ENCODE assay signal across 8 cellular contexts in the genomic region with DNA sequence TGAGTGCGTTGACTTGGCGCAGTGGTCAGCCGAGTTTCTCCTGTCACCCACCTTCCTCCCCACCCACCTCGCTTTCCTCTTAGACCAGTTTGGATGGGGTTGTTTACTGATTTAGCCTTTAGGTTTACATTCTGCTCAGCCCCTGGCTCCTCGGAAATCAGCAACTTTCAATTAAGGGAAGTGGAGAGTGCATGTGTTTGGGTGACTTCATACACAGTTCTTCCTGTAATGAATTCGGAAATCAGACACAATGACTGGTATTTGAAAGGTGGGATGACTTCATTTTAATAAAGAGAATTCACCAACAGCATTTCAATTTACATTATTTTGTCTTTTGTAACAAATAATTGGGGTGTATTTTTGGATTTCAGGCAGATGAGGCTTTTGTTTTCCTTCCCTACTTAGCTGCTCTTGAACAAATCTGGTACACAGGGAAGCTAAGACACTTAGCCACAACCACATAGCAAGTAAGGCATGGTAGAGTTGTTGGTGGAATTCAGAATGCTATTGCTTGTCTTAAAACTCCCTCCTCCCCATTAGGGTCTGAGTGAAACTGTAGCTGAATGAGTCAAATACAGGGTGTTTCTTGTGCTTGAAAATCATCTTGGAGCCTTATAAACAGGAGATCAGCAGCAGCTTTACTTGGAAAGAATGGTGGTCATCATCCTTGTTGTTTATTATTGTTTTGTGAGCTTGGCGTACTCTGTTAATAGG. TPM values are rescaled to one million over a fixed set of nuclear protein-coding genes. Genes with fewer than 3 reads are reported as not detected.
A peak's percentile ranks its signal among the peaks of the same experiment; 100 is the strongest.
DNase-seq lines count a peak whose midpoint lies in the region; TF ChIP-seq lines count a peak whose summit lies in the region.

No MANE protein-coding gene starts in this region.

- H3K27me3 Mint-ChIP-seq in activated naive CD4-positive, alpha-beta T cell treated with anti-CD3 and anti-CD28 coated beads, Interleukin-2, amount 50 U/mL, for 24 hours = no peaks in the 10 kb centered on the region

- H3F3A ChIP-seq in Loucy (ENCODE audit: low read depth) = peaks cover 3% of the 10 kb centered on the region; the same call in 1 of the 2 replicates

- no peaks in the 10 kb centered on the region for H3K9me3 Mint-ChIP-seq in activated naive CD4-positive, alpha-beta T cell treated with anti-CD3 and anti-CD28 coated beads, Interleukin-2, amount 50 U/mL, for 24 hours

- peak overlapping the region; percentile 89 for H2AFZ ChIP-seq in Loucy (ENCODE audit: low read length)

- no peak for DNase-seq in activated naive CD4-positive, alpha-beta T cell treated with Interleukin-2 at 50 U/mL for 16 hours
- DNase-seq in amniotic epithelial cell (ENCODE audit: low read depth) (peak; percentile 84), iPS DF 6.9 (ENCODE audit: low read depth, low spot score) (no peak), NCI-H2171 treated with DMSO at 0.1 percent for 48 hours (lab: John Stamatoyannopoulos, UW) (no peak), activated gamma-delta T cell (lab: John Stamatoyannopoulos, UW) (no peak)

- no peaks in the 10 kb centered on the region for H3K9me3 ChIP-seq in Loucy (ENCODE audit: insufficient read depth, low read depth, low read length)
- H3K9me3 ChIP-seq in iPS DF 6.9 (ENCODE audit: control insufficient read depth, insufficient read depth, low read length) = no peaks in the 10 kb centered on the region
- no peaks in the 10 kb centered on the region for H3K9me3 ChIP-seq in skeletal muscle tissue (ENCODE audit: control insufficient read depth in 3 of 3, low read length in 3 of 3)

- H3K9me2 ChIP-seq in Loucy (replicated peaks; ENCODE audit: low read depth, low read length) = no peaks in the 10 kb centered on the region

- H3K36me3 Mint-ChIP-seq in activated naive CD4-positive, alpha-beta T cell treated with anti-CD3 and anti-CD28 coated beads, Interleukin-2, amount 50 U/mL, for 24 hours = peaks cover 5% of the 10 kb centered on the region

- H3K4me3 ChIP-seq in Loucy (ENCODE audit: low read length, poor library complexity, severe bottlenecking) (peak overlapping the region; percentile 95), iPS DF 6.9 (ENCODE audit: low read length) (peak overlapping the region; percentile 86), skeletal muscle tissue (ENCODE audit: low read length in 3 of 3) (peak overlapping the region; percentile 87 to 97 (median 96))

- H3K27me3 ChIP-seq in Loucy (ENCODE audit: insufficient read depth, low read length, poor library complexity, severe bottlenecking) (no peaks in the 10 kb centered on the region), iPS DF 6.9 (ENCODE audit: control insufficient read depth, insufficient read depth, low read length) (no peaks in the 10 kb centered on the region), skeletal muscle tissue (ENCODE audit: control insufficient read depth in 3 of 3, insufficient read depth in 3 of 3, low read length in 3 of 3) (no peaks in the 10 kb centered on the region)

- peak overlapping the region; percentile 86 for H3K4me2 ChIP-seq in Loucy (ENCODE audit: low read depth, low read length, poor library complexity, severe bottlenecking)

- H3K27ac Mint-ChIP-seq in activated naive CD4-positive, alpha-beta T cell treated with anti-CD3 and anti-CD28 coated beads, Interleukin-2, amount 50 U/mL, for 24 hours = peak overlapping the region; percentile 98

- H3K4me1 Mint-ChIP-seq in activated naive CD4-positive, alpha-beta T cell treated with anti-CD3 and anti-CD28 coated beads, Interleukin-2, amount 50 U/mL, for 24 hours = peaks cover 39% of the 10 kb centered on the region

- WGBS in iPS DF 6.9 (ENCODE audit: insufficient coverage, insufficient read length) = no CpG with 5 or more reads among the region's 7 CpGs

- H3K27ac ChIP-seq in iPS DF 6.9 (ENCODE audit: low read length) (no peak overlapping the region), skeletal muscle tissue (ENCODE audit: low read depth, low read length) (peak overlapping the region; percentile 97)

- H3K9ac ChIP-seq in Loucy (ENCODE audit: low read depth, low read length, poor library complexity, severe bottlenecking) (peak overlapping the region; percentile 86), skeletal muscle tissue (ENCODE audit: low read depth in 1 of 3, low read length in 3 of 3) (peak overlapping the region; percentile 95 to 99 (median 96))

- H3K79me2 ChIP-seq in Loucy (ENCODE audit: insufficient read depth, low read length) = peaks cover 44% of the 10 kb centered on the region

- H4K20me1 ChIP-seq in Loucy (ENCODE audit: insufficient read depth, low read length, poor library complexity, severe bottlenecking) = peaks cover 14% of the 10 kb centered on the region

- TF ChIP-seq CTCF in Loucy (conservative IDR thresholded peaks at IDR 0.05; ENCODE audit: low read length) = no peak

- H3K4me1 ChIP-seq in Loucy (ENCODE audit: insufficient read depth, low read length, poor library complexity, severe bottlenecking) (peaks cover 27% of the 10 kb centered on the region), iPS DF 6.9 (ENCODE audit: control insufficient read depth, insufficient read depth, low read length) (no peaks in the 10 kb centered on the region), skeletal muscle tissue (ENCODE audit: control insufficient read depth in 3 of 3, insufficient read depth in 3 of 3, low read length in 3 of 3) (peaks cover 10 to 15% (median 13%) of the 10 kb centered on the region in 3 donors)

- H3K4me3 Mint-ChIP-seq in activated naive CD4-positive, alpha-beta T cell treated with anti-CD3 and anti-CD28 coated beads, Interleukin-2, amount 50 U/mL, for 24 hours = peak overlapping the region; percentile 93

- H3K36me3 ChIP-seq in Loucy (ENCODE audit: insufficient read depth, low read length) = no peaks in the 10 kb centered on the region
- H3K36me3 ChIP-seq in iPS DF 6.9 (ENCODE audit: control insufficient read depth, insufficient read depth, low read length) = no peaks in the 10 kb centered on the region; the same call in 1 of the 2 replicates
- H3K36me3 ChIP-seq in skeletal muscle tissue (ENCODE audit: control insufficient read depth in 3 of 3, insufficient read depth in 3 of 3, low read length in 3 of 3) = no peaks in the 10 kb centered on the region

RNA-seq across cellular contexts. Expression of a gene that starts 0.9 kb away (rescaled TPM):
- 39.1 TPM for total RNA-seq in skeletal muscle tissue

RNA-seq across cellular contexts. Expression of a gene that starts 48.1 kb away (rescaled TPM):
- 21.9 TPM for total RNA-seq in skeletal muscle tissue

RNA-seq across cellular contexts. Expression of a gene that starts 56.7 kb away (rescaled TPM):
- 42.3 TPM for total RNA-seq in skeletal muscle tissue
